Comparison of ENCODE assay signal across 8 cellular contexts in the genomic region with DNA sequence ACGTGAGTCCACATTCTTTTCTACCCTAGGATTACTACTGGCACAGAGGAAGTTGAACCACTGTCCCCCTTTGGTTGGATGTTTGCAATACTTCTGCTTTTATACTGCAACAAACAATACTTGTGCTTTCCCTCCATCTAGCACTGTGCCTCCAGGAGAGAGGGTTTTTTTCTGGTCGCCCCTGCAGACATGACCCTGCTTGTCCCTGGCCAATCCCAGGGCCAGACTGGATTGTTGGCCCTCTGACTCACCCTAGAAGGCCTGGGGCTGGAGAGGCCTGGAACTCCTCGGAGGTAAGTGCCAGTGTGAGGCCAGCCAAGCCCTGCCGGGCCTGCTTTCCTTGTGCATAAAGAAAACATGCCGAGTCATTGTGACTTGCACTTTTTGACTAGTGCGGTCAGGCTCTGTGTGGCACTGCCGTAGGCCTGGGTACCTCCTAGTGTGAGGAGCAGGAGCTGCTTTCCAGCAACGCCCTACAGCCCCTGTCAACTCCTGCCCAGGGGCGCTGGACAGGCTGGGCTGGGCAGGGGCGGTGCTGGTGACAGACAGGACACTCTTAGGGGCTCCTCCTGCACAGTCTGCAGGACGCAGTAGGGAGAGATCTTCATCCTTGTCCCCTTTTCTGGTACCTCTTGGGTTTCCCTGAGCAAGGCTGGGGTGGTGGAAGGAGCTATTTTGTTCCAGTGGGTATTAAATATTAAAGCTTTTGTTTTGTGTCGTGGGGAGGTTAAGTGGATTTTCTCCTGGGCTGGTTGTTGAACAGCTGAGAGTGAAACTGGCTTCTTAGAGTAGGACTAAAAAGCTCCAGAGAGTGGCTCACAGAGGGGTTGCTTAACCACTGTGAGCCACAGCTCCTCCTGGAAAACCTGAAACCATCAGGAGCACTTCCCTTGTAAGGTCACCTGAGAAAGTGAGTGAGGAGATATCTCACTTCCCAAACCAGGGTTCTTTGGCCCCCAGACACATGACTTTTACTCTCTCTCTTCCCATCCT. TPM values are rescaled to one million over a fixed set of nuclear protein-coding genes. Genes with fewer than 3 reads are reported as not detected.
A peak's percentile ranks its signal among the peaks of the same experiment; 100 is the strongest.
DNase-seq lines count a peak whose midpoint lies in the region; ATAC-seq and TF ChIP-seq lines count a peak whose summit lies in the region.

No MANE protein-coding gene starts in this region.

- CTCF ChIA-PET in SK-N-SH (lab: Yijun Ruan, JAX), result interaction anchor here (0.8 to 1.0 kb wide), 2 partner anchors 13 to 26 kb away, joined by 3 read pairs; no protein-coding TSS in a partner anchor

- H3K4me3 ChIP-seq in SK-N-SH (ENCODE audit: low read depth in 2 of 2, low read length in 1 of 2) (0 out of 4 replicates have a peak overlapping the region, but pooled peaks of 1 of the 2 experiments have one; percentile 20), duodenal mucosa (ENCODE audit: low read depth in 1 of 2, low read length in 2 of 2) (peak overlapping the region in 1 of 2 donors; percentile 29), lower leg skin (ENCODE audit: low read depth, poor library complexity, severe bottlenecking) (no peak overlapping the region), stomach smooth muscle (ENCODE audit: low read length in 2 of 2) (peak overlapping the region; percentile 7 to 29)

- H2AFZ ChIP-seq in SK-N-SH (ENCODE audit: low read depth), result peak overlapping the region; percentile 87

- 33% methylated on average over 12 of the region's 12 CpGs for WGBS in SK-N-SH (ENCODE audit: low lambda C conversion rate)
- 14 to 24% methylated on average over 11 of the region's 12 CpGs for WGBS in lower leg skin, 2 donors

- POLR2A ChIA-PET in SK-N-SH (lab: Yijun Ruan, JAX), result no interaction called here

- TF ChIP-seq CTCF in SK-N-SH (IDR thresholded peaks at IDR 0.05), result no peak
- TF ChIP-seq CTCF in lower leg skin (IDR thresholded peaks at IDR 0.05), result no peak

- no peaks in the 10 kb centered on the region for H4K20me1 ChIP-seq in SK-N-SH (ENCODE audit: insufficient read depth)

- TF ChIP-seq RAD21 in SK-N-SH (IDR thresholded peaks at IDR 0.05; ENCODE audit: low read length), result no peak

- H3K9me3 ChIP-seq in SK-N-SH (no peaks in the 10 kb centered on the region), duodenal mucosa (ENCODE audit: control insufficient read depth in 1 of 2, low read length in 2 of 2) (no peaks in the 10 kb centered on the region), stomach smooth muscle (ENCODE audit: control insufficient read depth in 2 of 2, low read length in 2 of 2) (no peaks in the 10 kb centered on the region)

- no peak for TF ChIP-seq POLR2A in lower leg skin (IDR thresholded peaks at IDR 0.05)

- peaks cover 9 to 18% of the 10 kb centered on the region in 2 experiments; a peak in 3 of 4 replicates for H3K4me1 ChIP-seq in SK-N-SH (ENCODE audit: control insufficient read depth in 1 of 2, insufficient read depth in 2 of 2, low read depth in 1 of 2, low read length in 1 of 2)
- H3K4me1 ChIP-seq in duodenal mucosa (ENCODE audit: control insufficient read depth in 1 of 2, insufficient read depth in 2 of 2, low read length in 2 of 2), result peaks cover 8 to 12% of the 10 kb centered on the region in 2 donors
- H3K4me1 ChIP-seq in stomach smooth muscle (ENCODE audit: control insufficient read depth, insufficient read depth, low read length), result peaks cover 14% of the 10 kb centered on the region

- H3K9me2 ChIP-seq in SK-N-SH, result no peaks in the 10 kb centered on the region

- peak overlapping the region; percentile 56; the same call in 1 of the 2 replicates for H3K4me2 ChIP-seq in SK-N-SH

- H3K79me2 ChIP-seq in SK-N-SH (ENCODE audit: insufficient read depth), result no peaks in the 10 kb centered on the region

- H3K27me3 ChIP-seq in SK-N-SH (ENCODE audit: insufficient read depth), result no peaks in the 10 kb centered on the region
- H3K27me3 ChIP-seq in duodenal mucosa (ENCODE audit: control insufficient read depth in 1 of 2, insufficient read depth in 2 of 2, low read length in 2 of 2), result no peaks in the 10 kb centered on the region
- H3K27me3 ChIP-seq in stomach smooth muscle (ENCODE audit: control insufficient read depth in 1 of 2, insufficient read depth in 2 of 2, low read length in 2 of 2), result no peaks in the 10 kb centered on the region

- H3K27ac ChIP-seq in SK-N-SH (ENCODE audit: low read depth in 2 of 2, low read length in 1 of 2) (peak overlapping the region; percentile 80 to 90), duodenal mucosa (ENCODE audit: low read depth, low read length) (peak overlapping the region; percentile 58), stomach smooth muscle (ENCODE audit: low read length) (peak overlapping the region; percentile 89)

- TF ChIP-seq EP300 in SK-N-SH (IDR thresholded peaks at IDR 0.05; ENCODE audit: borderline replicate concordance in 1 of 2, low read depth in 1 of 2, low read length in 1 of 2), result peak in 1 of 2 experiments; percentile 72; a peak in 1 of 4 replicates

- H3K9ac ChIP-seq in SK-N-SH (peak overlapping the region; percentile 69), duodenal mucosa (ENCODE audit: low read depth in 1 of 2, low read length in 2 of 2) (peak overlapping the region in 1 of 2 donors; percentile 18), stomach smooth muscle (ENCODE audit: low read length in 2 of 2) (peak overlapping the region; percentile 47 to 62)

- DNase-seq in CD1c-positive myeloid dendritic cell (ENCODE audit: extremely low spot score) (peak; percentile 87), LoVo (ENCODE audit: low spot score) (peak; percentile 99), SK-N-SH (peak; percentile 58), lower leg skin (ENCODE audit: low spot score in 2 of 2) (peak; percentile 83 to 94), germinal center (ENCODE audit: low spot score) (no peak)

- H3F3A ChIP-seq in SK-N-SH (replicated peaks; ENCODE audit: insufficient read depth), result peaks cover 15% of the 10 kb centered on the region

- peak; percentile 80 for ATAC-seq in GM21360 (IDR thresholded peaks at IDR 0.05; ENCODE audit: unreplicated experiment)

- intact Hi-C loops in lower leg skin (cut with DNase I; ENCODE audit: low total_unique reads), result no loop called here

- H3K36me3 ChIP-seq in SK-N-SH (replicated peaks in 1 of 2; ENCODE audit: control insufficient read depth in 1 of 2, insufficient read depth in 2 of 2, low read length in 1 of 2) (no peaks in the 10 kb centered on the region), duodenal mucosa (ENCODE audit: control insufficient read depth in 1 of 2, insufficient read depth in 2 of 2, low read length in 2 of 2) (no peaks in the 10 kb centered on the region), stomach smooth muscle (ENCODE audit: control insufficient read depth in 2 of 2, insufficient read depth in 2 of 2, low read length in 2 of 2) (no peaks in the 10 kb centered on the region)

TF ChIP-seq in SK-N-SH, 30 proteins besides CTCF, POLR2A, EP300 and RAD21 (continues in another document):
- TF ChIP-seq TCF12 (IDR thresholded peaks at IDR 0.05) (peak; percentile 76), GABPA (IDR thresholded peaks at IDR 0.05; ENCODE audit: low read depth) (no peak), MXI1 (IDR thresholded peaks at IDR 0.05; ENCODE audit: low read depth, low read length) (no peak), NFIC (IDR thresholded peaks at IDR 0.05; ENCODE audit: borderline replicate concordance) (peak; percentile 67), EZH2phosphoT487 (IDR thresholded peaks at IDR 0.05; ENCODE audit: borderline replicate concordance, low read depth) (no peak), NRF1 (IDR thresholded peaks at IDR 0.05; ENCODE audit: low read depth, low read length) (no peak), MEF2A (IDR thresholded peaks at IDR 0.05; ENCODE audit: borderline replicate concordance, low read depth) (no peak), YY1 (IDR thresholded peaks at IDR 0.05; ENCODE audit: low read depth) (peak; percentile 53; the same call in 1 of the 2 replicates), FOXM1 (IDR thresholded peaks at IDR 0.05; ENCODE audit: low read depth) (no peak), RCOR1 (IDR thresholded peaks at IDR 0.05; ENCODE audit: low read length) (no peak)
- TF ChIP-seq, protein P1, sequence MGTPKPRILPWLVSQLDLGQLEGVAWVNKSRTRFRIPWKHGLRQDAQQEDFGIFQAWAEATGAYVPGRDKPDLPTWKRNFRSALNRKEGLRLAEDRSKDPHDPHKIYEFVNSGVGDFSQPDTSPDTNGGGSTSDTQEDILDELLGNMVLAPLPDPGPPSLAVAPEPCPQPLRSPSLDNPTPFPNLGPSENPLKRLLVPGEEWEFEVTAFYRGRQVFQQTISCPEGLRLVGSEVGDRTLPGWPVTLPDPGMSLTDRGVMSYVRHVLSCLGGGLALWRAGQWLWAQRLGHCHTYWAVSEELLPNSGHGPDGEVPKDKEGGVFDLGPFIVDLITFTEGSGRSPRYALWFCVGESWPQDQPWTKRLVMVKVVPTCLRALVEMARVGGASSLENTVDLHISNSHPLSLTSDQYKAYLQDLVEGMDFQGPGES (IDR thresholded peaks at IDR 0.05; ENCODE audit: low read depth, low read length), result no peak
- TF ChIP-seq, protein P2, sequence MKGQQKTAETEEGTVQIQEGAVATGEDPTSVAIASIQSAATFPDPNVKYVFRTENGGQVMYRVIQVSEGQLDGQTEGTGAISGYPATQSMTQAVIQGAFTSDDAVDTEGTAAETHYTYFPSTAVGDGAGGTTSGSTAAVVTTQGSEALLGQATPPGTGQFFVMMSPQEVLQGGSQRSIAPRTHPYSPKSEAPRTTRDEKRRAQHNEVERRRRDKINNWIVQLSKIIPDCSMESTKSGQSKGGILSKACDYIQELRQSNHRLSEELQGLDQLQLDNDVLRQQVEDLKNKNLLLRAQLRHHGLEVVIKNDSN (IDR thresholded peaks at IDR 0.05; ENCODE audit: borderline replicate concordance, low read depth), result 0 out of 2 replicates have a peak, but pooled peaks have one; percentile 11

RNA-seq across cellular contexts. Expression of a gene that starts 14.4 kb away (rescaled TPM):
- polyA plus RNA-seq in SK-N-SH (2012; rRNA removed), result 119 and 144 TPM in 2 replicates
- 70.5 and 99.2 TPM in 2 replicates for polyA plus RNA-seq in SK-N-SH (2012; cell fraction: cytosol; rRNA removed)
- polyA plus RNA-seq in SK-N-SH (2012; cell fraction: nucleus; rRNA removed), result 178 and 225 TPM in 2 replicates
- total RNA-seq in lower leg skin, result 100 to 1,000 TPM in 3 of 4 donors, 10 to 100 TPM in 1; 98.1 to 195 (median 154) TPM
